22 cellular contexts compared by ENCODE assay signal in the genomic region with DNA sequence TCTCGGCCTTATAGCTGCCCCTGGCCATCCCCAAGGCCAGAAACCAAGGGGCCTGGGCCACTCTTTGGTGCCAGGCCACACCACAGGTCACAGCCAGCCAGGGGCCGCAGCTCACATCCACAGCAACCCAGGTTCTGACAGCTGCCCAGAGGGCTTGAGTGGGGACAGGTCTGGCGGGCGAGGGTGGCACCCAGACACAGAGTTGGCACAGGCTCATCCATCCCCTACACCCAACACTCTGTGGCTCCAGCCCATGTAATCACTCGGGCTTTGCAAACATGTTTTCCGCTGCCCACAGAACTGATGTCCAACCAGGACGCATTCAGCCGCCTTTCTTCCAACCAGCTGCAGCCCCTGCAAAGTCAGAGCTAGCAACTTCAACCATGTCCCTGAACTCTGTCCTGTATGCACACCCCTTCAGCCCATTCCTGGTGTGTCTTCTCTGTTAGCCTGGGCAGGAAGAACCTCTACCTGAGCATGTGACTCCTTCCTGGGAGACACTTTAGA. TPM values are rescaled to one million over a fixed set of nuclear protein-coding genes. Genes with fewer than 3 reads are reported as not detected.
DNase-seq lines count a peak whose midpoint lies in the region; ATAC-seq, FAIRE-seq and TF ChIP-seq lines count a peak whose summit lies in the region.
"Had no signal": no experiment of that assay in that cellular context is flagged by ENCODE, and none has a peak within 500 bp of the region (broad histone marks: within the 10 kb centered on the region; RNA-seq: fewer than 3 reads in every experiment).

No MANE protein-coding gene starts in this region.

- H3K4me2 ChIP-seq in H1 (ENCODE audit: insufficient read depth in 1 of 2, low read depth in 2 of 2, low read length in 2 of 2) (no peak overlapping the region), osteoblast (ENCODE audit: insufficient read depth, low read length) (no peak overlapping the region)
- H3K4me2 ChIP-seq: BLaER1 had no signal

- H2BK120ac ChIP-seq in H1 (replicated peaks; ENCODE audit: low read depth, low read length), result no peak overlapping the region

- no peak overlapping the region for H3K27ac ChIP-seq in H1 (ENCODE audit: low read depth, low read length)
- no peak overlapping the region for H3K27ac ChIP-seq in osteoblast (ENCODE audit: low read depth, low read length)
- H3K27ac ChIP-seq in upper lobe of right lung, result no peak overlapping the region
- H3K27ac ChIP-seq: BLaER1 had no signal

- no peak for TF ChIP-seq EP300 in H1 (IDR thresholded peaks at IDR 0.05; ENCODE audit: borderline replicate concordance in 1 of 2, low read depth in 2 of 2, low read length in 2 of 2)

- H3K4me1 Mint-ChIP-seq in activated naive CD8-positive, alpha-beta T cell treated with anti-CD3 and anti-CD28 coated beads, Interleukin-2, amount 10 ng/mL, durations not matched to agents 7 days and 5 days, result no peaks in the 10 kb centered on the region
- H3K4me1 Mint-ChIP-seq in activated naive CD8-positive, alpha-beta T cell treated with anti-CD3 and anti-CD28 coated beads for 36 hours, result no peaks in the 10 kb centered on the region
- H3K4me1 Mint-ChIP-seq: CD4-positive, alpha-beta memory T cell had no signal

- no peak for FAIRE-seq in H1 (lab: Jason Lieb, UNC)
- FAIRE-seq: A204.1, HepG2, RCC 7860 had no signal

- no peaks in the 10 kb centered on the region for H3K79me1 ChIP-seq in H1 (ENCODE audit: low read depth, low read length)

- H3K23me2 ChIP-seq in H1 (ENCODE audit: low read depth, low read length), result peaks cover 3% of the 10 kb centered on the region; the same call in 1 of the 2 replicates

- CTCF ChIA-PET in H1 (lab: Charles Lee; ENCODE audit: partially characterized antibody), result interaction anchor here (1.2 kb wide), 1 partner anchor 30 kb away, joined by 3 read pairs; no protein-coding TSS in a partner anchor

- no peak overlapping the region for H4K91ac ChIP-seq in H1 (replicated peaks; ENCODE audit: insufficient read length, low read length)

- no peak for TF ChIP-seq RAD21 in H1 (IDR thresholded peaks at IDR 0.05 in 1 of 2, conservative IDR thresholded peaks at IDR 0.05 in 1 of 2; ENCODE audit: low read depth in 2 of 2, low read length in 2 of 2)

- no peak overlapping the region for H2BK12ac ChIP-seq in H1 (ENCODE audit: low read depth, low read length)

- no peak overlapping the region for H3K18ac ChIP-seq in H1 (ENCODE audit: extremely low read depth, low read length)

- no peaks in the 10 kb centered on the region; a peak in 1 of 4 replicates for H3K79me2 ChIP-seq in H1 (ENCODE audit: control insufficient read depth in 1 of 2, insufficient read depth in 2 of 2, low read length in 2 of 2)
- no peaks in the 10 kb centered on the region for H3K79me2 ChIP-seq in osteoblast (ENCODE audit: insufficient read depth, low read length)

- H3K14ac ChIP-seq in H1 (ENCODE audit: insufficient read length), result no peak overlapping the region

- no peak overlapping the region for H4K5ac ChIP-seq in H1 (ENCODE audit: insufficient read length, low read depth, low read length)

- no peak for ATAC-seq in activated naive CD8-positive, alpha-beta T cell treated with anti-CD3 and anti-CD28 coated beads, Interleukin-2, amount 10 ng/mL, durations not matched to agents 7 days and 5 days (ENCODE audit: low read depth)
- ATAC-seq in upper lobe of right lung, result no peak
- no peak for ATAC-seq in GM21367 (IDR thresholded peaks at IDR 0.05; ENCODE audit: unreplicated experiment)
- ATAC-seq in HG02571 (IDR thresholded peaks at IDR 0.05; ENCODE audit: unreplicated experiment), result no peak

- no peak for TF ChIP-seq POLR2A in H1 (IDR thresholded peaks at IDR 0.05; ENCODE audit: control extremely low read depth in 1 of 2, low read depth in 2 of 2, low read length in 2 of 2)

- intact Hi-C loops in upper lobe of right lung (cut with DNase I), result no loop called here

- H3K4me3 ChIP-seq in H1 (ENCODE audit: extremely low read depth in 1 of 4, insufficient read depth in 2 of 4, low read depth in 3 of 4, low read length in 4 of 4) (no peak overlapping the region), osteoblast (ENCODE audit: insufficient read depth, low read length) (no peak overlapping the region), upper lobe of right lung (no peak overlapping the region)
- H3K4me3 ChIP-seq: BLaER1 had no signal

- no peak overlapping the region for H3K23ac ChIP-seq in H1 (ENCODE audit: insufficient read length)

- H2AFZ ChIP-seq in H1 (ENCODE audit: low read length), result no peak overlapping the region
- no peak overlapping the region for H2AFZ ChIP-seq in osteoblast (ENCODE audit: low read length)

- peak; percentile 10 for DNase-seq in activated naive CD8-positive, alpha-beta T cell treated with anti-CD3 and anti-CD28 coated beads, Interleukin-2, amount 10 ng/mL, durations not matched to agents 7 days and 5 days
- no peak for DNase-seq in activated naive CD8-positive, alpha-beta T cell treated with anti-CD3 and anti-CD28 coated beads for 36 hours
- DNase-seq in H1 (ENCODE audit: low read depth in 1 of 2, low spot score in 2 of 2) (no peak), osteoblast (ENCODE audit: insufficient read length, low spot score, missing footprints) (peak; percentile 30), upper lobe of right lung (peak; percentile 52)
- DNase-seq in activated CD4-positive, alpha-beta T cell treated with anti-CD3 and anti-CD28 coated beads, Interleukin-2, amount 50 U/mL, for 48 hours, result no peak
- DNase-seq: Calu3; CD4-positive, alpha-beta memory T cell; GF-D8; HFFc6; KBM-7; NCI-H1105 treated with DMSO at 0.1 percent for 48 hours; NCI-H1694; NCI-H2081 treated with DMSO at 0.1 percent for 48 hours; NK-92 treated with Interleukin-12 subunit alpha and Interleukin-12 subunit beta, amount 100 ng/mL, for 24 hours; SHP77 treated with DMSO at 0.1 percent for 48 hours had no signal

- H4K8ac ChIP-seq in H1 (ENCODE audit: extremely low read depth, insufficient read depth, low read length), result peak overlapping the region; percentile 62; the same call in 1 of the 2 replicates

- no peak for TF ChIP-seq CTCF in H1 (IDR thresholded peaks at IDR 0.05; ENCODE audit: control extremely low read depth in 1 of 3, insufficient read depth in 1 of 3, low read depth in 1 of 3, low read length in 3 of 3)
- TF ChIP-seq CTCF in osteoblast (IDR thresholded peaks at IDR 0.05; ENCODE audit: extremely low read depth, low read depth, low read length), result no peak
- no peak for TF ChIP-seq CTCF in upper lobe of right lung (IDR thresholded peaks at IDR 0.05)

- no peak overlapping the region for H2BK5ac ChIP-seq in H1 (ENCODE audit: low read depth, low read length)

- no peak overlapping the region for H3K9ac ChIP-seq in H1 (replicated peaks in 1 of 4; ENCODE audit: extremely low read depth in 1 of 4, low read depth in 3 of 4, low read length in 3 of 4)
- H3K9ac ChIP-seq: BLaER1 had no signal

- peaks cover 1% of the 10 kb centered on the region for H3K27me3 Mint-ChIP-seq in activated naive CD8-positive, alpha-beta T cell treated with anti-CD3 and anti-CD28 coated beads, Interleukin-2, amount 10 ng/mL, durations not matched to agents 7 days and 5 days
- no peaks in the 10 kb centered on the region for H3K27me3 Mint-ChIP-seq in activated naive CD8-positive, alpha-beta T cell treated with anti-CD3 and anti-CD28 coated beads for 36 hours
- H3K27me3 Mint-ChIP-seq: CD4-positive, alpha-beta memory T cell had no signal

- H3K27me3 ChIP-seq in H1 (replicated peaks in 1 of 4; ENCODE audit: control insufficient read depth in 3 of 4, extremely low read depth in 1 of 4, insufficient read depth in 3 of 4, low read length in 3 of 4), result no peaks in the 10 kb centered on the region
- no peaks in the 10 kb centered on the region for H3K27me3 ChIP-seq in osteoblast (ENCODE audit: insufficient read depth, low read length)
- H3K27me3 ChIP-seq in upper lobe of right lung, result no peaks in the 10 kb centered on the region
- H3K27me3 ChIP-seq: BLaER1 had no signal

- POLR2A ChIA-PET in activated naive CD8-positive, alpha-beta T cell treated with anti-CD3 and anti-CD28 coated beads, Interleukin-2, amount 10 ng/mL, durations not matched to agents 7 days and 5 days (lab: Charles Lee), result no interaction called here
- POLR2A ChIA-PET in H1 (lab: Charles Lee; ENCODE audit: partially characterized antibody), result no interaction called here

- no peak overlapping the region for H3K56ac ChIP-seq in H1 (replicated peaks; ENCODE audit: insufficient read length, low read depth, low read length)

- no peak overlapping the region for H3K27ac Mint-ChIP-seq in activated naive CD8-positive, alpha-beta T cell treated with anti-CD3 and anti-CD28 coated beads, Interleukin-2, amount 10 ng/mL, durations not matched to agents 7 days and 5 days
- no peak overlapping the region for H3K27ac Mint-ChIP-seq in activated naive CD8-positive, alpha-beta T cell treated with anti-CD3 and anti-CD28 coated beads for 36 hours
- H3K27ac Mint-ChIP-seq: CD4-positive, alpha-beta memory T cell; HFFc6 had no signal

- H2BK15ac ChIP-seq in H1 (ENCODE audit: low read length), result no peak overlapping the region; the same call in 1 of the 2 replicates

- H4K20me1 ChIP-seq in H1 (replicated peaks in 1 of 2; ENCODE audit: control insufficient read depth in 1 of 2, insufficient read depth in 2 of 2, low read length in 2 of 2), result peaks cover 0 to 5% of the 10 kb centered on the region in 2 experiments
- H4K20me1 ChIP-seq in osteoblast (ENCODE audit: insufficient read depth, low read length), result no peaks in the 10 kb centered on the region
- H4K20me1 ChIP-seq: BLaER1 had no signal

- H3K9me3 ChIP-seq in H1 (ENCODE audit: insufficient read depth in 2 of 2, low read depth in 1 of 2, low read length in 1 of 2) (no peaks in the 10 kb centered on the region; a peak in 1 of 4 replicates), osteoblast (ENCODE audit: low read depth, low read length) (no peaks in the 10 kb centered on the region), upper lobe of right lung (no peaks in the 10 kb centered on the region)
- H3K9me3 ChIP-seq: BLaER1 had no signal

- no peak overlapping the region for H3K4me3 Mint-ChIP-seq in activated naive CD8-positive, alpha-beta T cell treated with anti-CD3 and anti-CD28 coated beads, Interleukin-2, amount 10 ng/mL, durations not matched to agents 7 days and 5 days
- H3K4me3 Mint-ChIP-seq in activated naive CD8-positive, alpha-beta T cell treated with anti-CD3 and anti-CD28 coated beads for 36 hours, result no peak overlapping the region
- H3K4me3 Mint-ChIP-seq: CD4-positive, alpha-beta memory T cell; HFFc6 had no signal

- H2BK20ac ChIP-seq in H1 (ENCODE audit: low read length), result no peak overlapping the region

- H3K9me3 Mint-ChIP-seq in activated naive CD8-positive, alpha-beta T cell treated with anti-CD3 and anti-CD28 coated beads, Interleukin-2, amount 10 ng/mL, durations not matched to agents 7 days and 5 days, result no peaks in the 10 kb centered on the region
- H3K9me3 Mint-ChIP-seq in activated naive CD8-positive, alpha-beta T cell treated with anti-CD3 and anti-CD28 coated beads for 36 hours, result no peaks in the 10 kb centered on the region
- H3K9me3 Mint-ChIP-seq: CD4-positive, alpha-beta memory T cell had no signal

- no peaks in the 10 kb centered on the region; a peak in 1 of 7 replicates for H3K4me1 ChIP-seq in H1 (replicated peaks in 1 of 4; ENCODE audit: control insufficient read depth in 3 of 4, insufficient read depth in 4 of 4, low read length in 3 of 4)
- no peaks in the 10 kb centered on the region for H3K4me1 ChIP-seq in osteoblast (ENCODE audit: insufficient read depth, low read length)
- no peaks in the 10 kb centered on the region for H3K4me1 ChIP-seq in upper lobe of right lung

- no peak overlapping the region for H3K4ac ChIP-seq in H1 (replicated peaks; ENCODE audit: insufficient read length, low read depth, low read length)

- no peaks in the 10 kb centered on the region; a peak in 1 of 8 replicates for H3K36me3 ChIP-seq in H1 (ENCODE audit: control insufficient read depth in 2 of 4, insufficient read depth in 4 of 4, low read length in 3 of 4)
- no peaks in the 10 kb centered on the region for H3K36me3 ChIP-seq in osteoblast (ENCODE audit: insufficient read depth, low read length)
- no peaks in the 10 kb centered on the region for H3K36me3 ChIP-seq in upper lobe of right lung
- H3K36me3 ChIP-seq: BLaER1 had no signal

- no peaks in the 10 kb centered on the region for H3K36me3 Mint-ChIP-seq in activated naive CD8-positive, alpha-beta T cell treated with anti-CD3 and anti-CD28 coated beads, Interleukin-2, amount 10 ng/mL, durations not matched to agents 7 days and 5 days
- H3K36me3 Mint-ChIP-seq in activated naive CD8-positive, alpha-beta T cell treated with anti-CD3 and anti-CD28 coated beads for 36 hours, result no peaks in the 10 kb centered on the region
- H3K36me3 Mint-ChIP-seq: CD4-positive, alpha-beta memory T cell had no signal

- no peak overlapping the region for H2AK5ac ChIP-seq in H1 (ENCODE audit: low read depth, low read length)

- WGBS in H1 (ENCODE audit: extremely low coverage in 1 of 2, insufficient coverage in 1 of 2, insufficient read length in 1 of 2, insufficient replicate concordance in 2 of 2, low coverage in 1 of 2, low lambda C conversion rate in 2 of 2, missing lambda C conversion rate in 1 of 2), 2 experiments, result 89% methylated on average over 8 of the region's 8 CpGs; no CpG with 5 or more reads in 1 of the 2 experiments

RNA-seq across cellular contexts. Expression of a gene that starts 57.7 kb away (rescaled TPM):
- 10 to 100 TPM; 39.9 to 45.6 TPM for total RNA-seq in activated naive CD8-positive, alpha-beta T cell treated with anti-CD3 and anti-CD28 coated beads, Interleukin-2, amount 10 ng/mL, durations not matched to agents 7 days and 5 days
- total RNA-seq in activated naive CD8-positive, alpha-beta T cell treated with anti-CD3 and anti-CD28 coated beads for 36 hours, result 10 to 100 TPM; 24.4 to 25.7 TPM
- 32.8 and 34.1 TPM in 2 replicates for total RNA-seq in H1 (2021; fragmentation: NEBNext Ultra II Directional; extraction: Animal tissue kit (Norgen Biotek cat#: 25700))
- 22.8 and 25.4 TPM in 2 replicates for polyA plus RNA-seq in H1 (2011; rRNA removed)
- 27.9 TPM for polyA plus RNA-seq in H1 (2011; cell fraction: cytosol; rRNA removed)
- polyA plus RNA-seq in H1 (2011; cell fraction: nucleus; rRNA removed), result 48.3 TPM
- polyA plus RNA-seq in H1 (2012, experiment 1 of 2), result 23.0 to 27.3 TPM (median 25.8 TPM) in 4 replicates
- polyA plus RNA-seq in H1 (2012, experiment 2 of 2), result 17.9 TPM
- 25.0 TPM for polyA plus RNA-seq in H1 (2013, experiment 1 of 2)
- 25.3 TPM for polyA plus RNA-seq in H1 (2013, experiment 2 of 2)
- polyA minus RNA-seq in H1 (2011; rRNA and poly(A)+ RNA removed), result 38.8 and 40.7 TPM in 2 replicates
- 18.9 TPM for polyA minus RNA-seq in H1 (2011; cell fraction: cytosol; rRNA and poly(A)+ RNA removed)
- 42.4 TPM for polyA minus RNA-seq in H1 (2011; cell fraction: nucleus; rRNA and poly(A)+ RNA removed)
- total RNA-seq in osteoblast (23.9 and 30.1 TPM in 2 replicates), upper lobe of right lung (28.3 TPM)

Comparison
In these comparisons a context has a peak if more than half of its experiments do, and no peak if none do; other contexts are left out.
1. DNase-seq: peak in activated naive CD8-positive, alpha-beta T cell treated with anti-CD3 and anti-CD28 coated beads, Interleukin-2, amount 10 ng/mL, durations not matched to agents 7 days and 5 days (single experiment), osteoblast (single experiment) and upper lobe of right lung (single experiment); none in activated naive CD8-positive, alpha-beta T cell treated with anti-CD3 and anti-CD28 coated beads for 36 hours (single experiment), H1 (0 of 2) and activated CD4-positive, alpha-beta T cell treated with anti-CD3 and anti-CD28 coated beads, Interleukin-2, amount 50 U/mL, for 48 hours (0 of 2).